ENCODE assay signal across 12 cellular contexts in genomic region chr14:51870620-51871019, GRCh38.
"Had no signal": no experiment of that assay in that cellular context is flagged by ENCODE, and none has a peak within 500 bp of the region (broad histone marks: within the 10 kb centered on the region; RNA-seq: fewer than 3 reads in every experiment).

No MANE protein-coding gene starts in this region.

- ATAC-seq: activated T-cell treated with anti-CD3 and anti-CD28 coated beads, Interleukin-2, amount 50 U/mL, for 72 hours; gastroesophageal sphincter; WTC11 had no signal

- H3K27me3 Mint-ChIP-seq: activated naive CD4-positive, alpha-beta T cell treated with anti-CD3 and anti-CD28 coated beads, Interleukin-2, amount 10 ng/mL, durations not matched to agents 7 days and 5 days; brain; dendritic cell treated with granulocyte-macrophage colony-stimulating factor and Interleukin-4, amounts not matched to agents 40 ng/mL and 50 ng/mL, for 4 days had no signal

- H3K4me3 ChIP-seq: gastroesophageal sphincter, transverse colon had no signal

- H3K36me3 Mint-ChIP-seq: mesothelial cell of epicardium, WTC11 had no signal

- H3K4me3 Mint-ChIP-seq: activated naive CD4-positive, alpha-beta T cell treated with anti-CD3 and anti-CD28 coated beads, Interleukin-2, amount 10 ng/mL, durations not matched to agents 7 days and 5 days; dendritic cell treated with granulocyte-macrophage colony-stimulating factor and Interleukin-4, amounts not matched to agents 40 ng/mL and 50 ng/mL, for 4 days; mesothelial cell of epicardium; WTC11 had no signal

- H3K27ac Mint-ChIP-seq: activated naive CD4-positive, alpha-beta T cell treated with anti-CD3 and anti-CD28 coated beads, Interleukin-2, amount 10 ng/mL, durations not matched to agents 7 days and 5 days; activated T-cell treated with anti-CD3 and anti-CD28 coated beads, Interleukin-2, amount 50 U/mL, for 72 hours; dendritic cell treated with granulocyte-macrophage colony-stimulating factor and Interleukin-4, amounts not matched to agents 40 ng/mL and 50 ng/mL, for 4 days; mesothelial cell of epicardium; WTC11 had no signal

- H3K9me3 Mint-ChIP-seq: activated naive CD4-positive, alpha-beta T cell treated with anti-CD3 and anti-CD28 coated beads, Interleukin-2, amount 10 ng/mL, durations not matched to agents 7 days and 5 days; activated T-cell treated with anti-CD3 and anti-CD28 coated beads, Interleukin-2, amount 50 U/mL, for 72 hours; brain; dendritic cell treated with granulocyte-macrophage colony-stimulating factor and Interleukin-4, amounts not matched to agents 40 ng/mL and 50 ng/mL, for 4 days; mesothelial cell of epicardium; WTC11 had no signal

- H3K9me3 ChIP-seq: gastroesophageal sphincter, transverse colon had no signal

- DNase-seq: activated naive CD4-positive, alpha-beta T cell treated with anti-CD3 and anti-CD28 coated beads, Interleukin-2, amount 10 ng/mL, durations not matched to agents 7 days and 5 days; activated T-cell treated with anti-CD3 and anti-CD28 coated beads, Interleukin-2, amount 50 U/mL, for 72 hours; amniotic stem cell; kidney glomerular epithelial cell; posterior cingulate gyrus; stimulated activated CD4-positive, alpha-beta T cell treated with anti-CD3 and anti-CD28 coated beads, Interleukin-4, amount 100 ng/mL, for 4 hours; transverse colon had no signal

- H3K36me3 ChIP-seq: gastroesophageal sphincter, transverse colon had no signal

- H3K27me3 ChIP-seq: gastroesophageal sphincter, transverse colon had no signal

- H3K27ac ChIP-seq: gastroesophageal sphincter, transverse colon had no signal
